ENCODE assay signal across 1 cellular context in genomic region chr1:233113009-233113712, GRCh38.
TF ChIP-seq lines count a peak whose summit lies in the region.

No MANE protein-coding gene starts in this region.

TF ChIP-seq in HEK293, 187 proteins besides CTCF, POLR2A, EP300 and RAD21 (continued from another document and continues in another):
- 0 out of 2 replicates have a peak, but pooled peaks have one; percentile 40 for TF ChIP-seq ZSCAN18 (tag by site-specific recombination; IDR thresholded peaks at IDR 0.05)
- 0 out of 2 replicates have a peak, but pooled peaks have one; percentile 5 for TF ChIP-seq ZNF530 (tag by site-specific recombination; IDR thresholded peaks at IDR 0.05; ENCODE audit: low read depth)
- no peak for TF ChIP-seq REPIN1 (tag by site-specific recombination; IDR thresholded peaks at IDR 0.05; ENCODE audit: low read depth)
- TF ChIP-seq ZNF274 (IDR thresholded peaks at IDR 0.05; ENCODE audit: low read length), result no peak
- TF ChIP-seq ZNF274 (tag by site-specific recombination; IDR thresholded peaks at IDR 0.05; ENCODE audit: borderline replicate concordance), result no peak
- TF ChIP-seq ZNF560 (tag by site-specific recombination; IDR thresholded peaks at IDR 0.05; ENCODE audit: borderline replicate concordance), result no peak
- TF ChIP-seq ZNF292 (tag by site-specific recombination; IDR thresholded peaks at IDR 0.05; ENCODE audit: borderline replicate concordance, low read depth), result no peak
- peak; percentile 90 for TF ChIP-seq KLF8 (tag by site-specific recombination; IDR thresholded peaks at IDR 0.05)
- no peak for TF ChIP-seq AEBP2 (tag by site-specific recombination; IDR thresholded peaks at IDR 0.05; ENCODE audit: borderline replicate concordance)
- no peak for TF ChIP-seq ZNF423 (tag by site-specific recombination; IDR thresholded peaks at IDR 0.05)
- TF ChIP-seq YY2 (tag by site-specific recombination; IDR thresholded peaks at IDR 0.05), result no peak; the same call in 1 of the 2 replicates
- TF ChIP-seq ZNF558 (tag by site-specific recombination; IDR thresholded peaks at IDR 0.05), result peak; percentile 93
- TF ChIP-seq ZNF510 (tag by site-specific recombination; IDR thresholded peaks at IDR 0.05; ENCODE audit: insufficient replicate concordance), result no peak
- TF ChIP-seq ZFP69B (tag by site-specific recombination; IDR thresholded peaks at IDR 0.05), result peak; percentile 91
- TF ChIP-seq ZSCAN4 (tag by site-specific recombination; IDR thresholded peaks at IDR 0.05), result peak; percentile 80; the same call in 1 of the 2 replicates
- TF ChIP-seq ZNF501 (tag by site-specific recombination; IDR thresholded peaks at IDR 0.05), result peak; percentile 94
- no peak for TF ChIP-seq ZNF114 (tag by site-specific recombination; IDR thresholded peaks at IDR 0.05)
- TF ChIP-seq ZNF214 (tag by site-specific recombination; IDR thresholded peaks at IDR 0.05; ENCODE audit: borderline replicate concordance), result no peak
- TF ChIP-seq PRDM10 (tag by site-specific recombination; IDR thresholded peaks at IDR 0.05), result peak; percentile 75
- peak; percentile 95; the same call in 1 of the 2 replicates for TF ChIP-seq ZFHX2 (tag by site-specific recombination; conservative IDR thresholded peaks at IDR 0.05)
- peak; percentile 41; the same call in 1 of the 2 replicates for TF ChIP-seq ZNF664 (tag by site-specific recombination; IDR thresholded peaks at IDR 0.05)
- TF ChIP-seq BCL11A (tag by site-specific recombination; IDR thresholded peaks at IDR 0.05; ENCODE audit: low read depth), result peak; percentile 99
- TF ChIP-seq GFI1B (tag by site-specific recombination; IDR thresholded peaks at IDR 0.05), result peak; percentile 92
- TF ChIP-seq ZFP3 (tag by site-specific recombination; IDR thresholded peaks at IDR 0.05; ENCODE audit: low read depth), result no peak
- TF ChIP-seq ZBTB49 (tag by site-specific recombination; IDR thresholded peaks at IDR 0.05; ENCODE audit: low read depth), result no peak
- TF ChIP-seq ZNF311 (tag by site-specific recombination; IDR thresholded peaks at IDR 0.05; ENCODE audit: borderline replicate concordance), result no peak
- TF ChIP-seq ZNF175 (tag by site-specific recombination; IDR thresholded peaks at IDR 0.05), result no peak
- no peak for TF ChIP-seq ZNF776 (tag by site-specific recombination; IDR thresholded peaks at IDR 0.05; ENCODE audit: borderline replicate concordance)
- peak; percentile 88 for TF ChIP-seq ZBTB17 (tag by site-specific recombination; IDR thresholded peaks at IDR 0.05)
- peak; percentile 99 for TF ChIP-seq ZNF561 (tag by site-specific recombination; IDR thresholded peaks at IDR 0.05; ENCODE audit: borderline replicate concordance)
- no peak for TF ChIP-seq ZNF202 (tag by site-specific recombination; IDR thresholded peaks at IDR 0.05; ENCODE audit: borderline replicate concordance)
- TF ChIP-seq TRIM28 (IDR thresholded peaks at IDR 0.05; ENCODE audit: borderline replicate concordance, low read length), result peak; percentile 94
- TF ChIP-seq ZNF660 (tag by site-specific recombination; IDR thresholded peaks at IDR 0.05), result peak; percentile 97
- no peak for TF ChIP-seq ZNF704 (tag by site-specific recombination; IDR thresholded peaks at IDR 0.05)
- no peak for TF ChIP-seq ZFP41 (tag by site-specific recombination; IDR thresholded peaks at IDR 0.05; ENCODE audit: borderline replicate concordance)
- peak; percentile 77 for TF ChIP-seq GLIS1 (tag by site-specific recombination; IDR thresholded peaks at IDR 0.05)
- TF ChIP-seq PRDM6 (tag by site-specific recombination; IDR thresholded peaks at IDR 0.05), result peak; percentile 91
- peak; percentile 92 for TF ChIP-seq ATF2 (tag by site-specific recombination; IDR thresholded peaks at IDR 0.05; ENCODE audit: low read depth)
- TF ChIP-seq ZNF521 (tag by site-specific recombination; IDR thresholded peaks at IDR 0.05), result no peak
- TF ChIP-seq TSHZ1 (tag by site-specific recombination; IDR thresholded peaks at IDR 0.05; ENCODE audit: borderline replicate concordance), result peak; percentile 100
- TF ChIP-seq ZNF843 (tag by site-specific recombination; IDR thresholded peaks at IDR 0.05), result peak; percentile 97
- TF ChIP-seq ZNF621 (tag by site-specific recombination; IDR thresholded peaks at IDR 0.05), result no peak
- no peak for TF ChIP-seq YY1 (tag by site-specific recombination; IDR thresholded peaks at IDR 0.05)
- peak; percentile 100 for TF ChIP-seq ZNF366 (tag by site-specific recombination; conservative IDR thresholded peaks at IDR 0.05)
- peak; percentile 95 for TF ChIP-seq ZNF184 (tag by site-specific recombination; IDR thresholded peaks at IDR 0.05)
- no peak for TF ChIP-seq ZNF157 (tag by site-specific recombination; IDR thresholded peaks at IDR 0.05)
- TF ChIP-seq ZSCAN30 (tag by site-specific recombination; IDR thresholded peaks at IDR 0.05), result peak; percentile 95
